In genomic region chr15:60373745-60374144, GRCh38 we compare ENCODE assay signal across 12 cellular contexts. TPM values are rescaled to one million over a fixed set of nuclear protein-coding genes. Genes with fewer than 3 reads are reported as not detected.
DNase-seq lines count a peak whose midpoint lies in the region; ATAC-seq, FAIRE-seq and TF ChIP-seq lines count a peak whose summit lies in the region.
"Had no signal": no experiment of that assay in that cellular context is flagged by ENCODE, and none has a peak within 500 bp of the region (broad histone marks: within the 10 kb centered on the region; RNA-seq: fewer than 3 reads in every experiment).

No MANE protein-coding gene starts in this region.

- DNase-seq in IMR-90: no peak
- no peak for DNase-seq in astrocyte (ENCODE audit: low read depth)
- no peak for DNase-seq in left lung
- no peak for DNase-seq in suprapubic skin (ENCODE audit: low spot score in 2 of 2)
- no peak for DNase-seq in NCI-H526 treated with DMSO at 0.1 percent for 48 hours (lab: John Stamatoyannopoulos, UW)
- no peak for DNase-seq in activated naive CD8-positive, alpha-beta T cell treated with anti-CD3 and anti-CD28 coated beads for 36 hours
- DNase-seq: activated naive CD8-positive, alpha-beta T cell treated with anti-CD3 and anti-CD28 coated beads, Interleukin-2, amount 10 ng/mL, durations not matched to agents 7 days and 5 days; EL; erythroblast; left cardiac atrium had no signal

- no peaks in the 10 kb centered on the region for H3K9me3 Mint-ChIP-seq in astrocyte (ENCODE audit: unreplicated experiment)
- H3K9me3 Mint-ChIP-seq in activated naive CD8-positive, alpha-beta T cell treated with anti-CD3 and anti-CD28 coated beads for 36 hours: no peaks in the 10 kb centered on the region
- H3K9me3 Mint-ChIP-seq: activated naive CD8-positive, alpha-beta T cell treated with anti-CD3 and anti-CD28 coated beads, Interleukin-2, amount 10 ng/mL, durations not matched to agents 7 days and 5 days had no signal

- TF ChIP-seq CTCF in IMR-90 (conservative IDR thresholded peaks at IDR 0.05; ENCODE audit: low read depth, low read length) (no peak), astrocyte (IDR thresholded peaks at IDR 0.05; ENCODE audit: insufficient read depth, low read depth, low read length) (no peak), left lung (IDR thresholded peaks at IDR 0.05) (no peak), suprapubic skin (IDR thresholded peaks at IDR 0.05) (no peak)

- H3K9ac ChIP-seq in IMR-90 (ENCODE audit: low read depth, low read length) (peak overlapping the region; percentile 48), astrocyte (ENCODE audit: low read length) (peak overlapping the region; percentile 87)

- no TSS peak for BruUV-seq in IMR-90 (replicated peaks; lab: Mats Ljungman, UMichigan)

- H4K5ac ChIP-seq in IMR-90 (ENCODE audit: low read depth, low read length): peak overlapping the region; percentile 28

- peak overlapping the region; percentile 41; the same call in 1 of the 2 replicates for H2AK5ac ChIP-seq in IMR-90 (ENCODE audit: low read depth, low read length)

- no peak for TF ChIP-seq RAD21 in IMR-90 (IDR thresholded peaks at IDR 0.05; ENCODE audit: low read length)

- intact Hi-C loops in IMR-90 (cut with micrococcal nuclease): loop anchor here (2.0 kb wide), 1 partner anchor 19 kb away; no protein-coding TSS in a partner anchor
- intact Hi-C loops in left lung (cut with DNase I): no loop called here

- no peaks in the 10 kb centered on the region for H3K27me3 Mint-ChIP-seq in astrocyte (ENCODE audit: low read depth, unreplicated experiment)
- H3K27me3 Mint-ChIP-seq in activated naive CD8-positive, alpha-beta T cell treated with anti-CD3 and anti-CD28 coated beads for 36 hours: no peaks in the 10 kb centered on the region
- H3K27me3 Mint-ChIP-seq: activated naive CD8-positive, alpha-beta T cell treated with anti-CD3 and anti-CD28 coated beads, Interleukin-2, amount 10 ng/mL, durations not matched to agents 7 days and 5 days had no signal

- in situ Hi-C loops in IMR-90 (cut with MboI; ENCODE audit: low sequenced_read_pairs): no loop called here

- ATAC-seq in IMR-90 (ENCODE audit: low read depth) (no peak), left lung (no peak), HG03196 (IDR thresholded peaks at IDR 0.05; ENCODE audit: unreplicated experiment) (no peak)

- peaks cover 73% of the 10 kb centered on the region for H4K20me1 ChIP-seq in IMR-90 (ENCODE audit: insufficient read depth, low read length)
- H4K20me1 ChIP-seq in astrocyte (ENCODE audit: insufficient read depth, low read length): peaks cover 35% of the 10 kb centered on the region

- no peak for TF ChIP-seq EP300 in suprapubic skin (IDR thresholded peaks at IDR 0.05)

- peak overlapping the region; percentile 54 for H3K14ac ChIP-seq in IMR-90 (replicated peaks; ENCODE audit: low read depth, low read length)

- TF ChIP-seq POLR2A in IMR-90 (IDR thresholded peaks at IDR 0.05; ENCODE audit: low read depth, low read length) (no peak), suprapubic skin (IDR thresholded peaks at IDR 0.05) (no peak)

- peak overlapping the region; percentile 31; the same call in 2 of the 3 replicates for H2BK15ac ChIP-seq in IMR-90 (ENCODE audit: low read depth, low read length)

- no peak overlapping the region for H2AFZ ChIP-seq in IMR-90 (replicated peaks; ENCODE audit: low read length, poor library complexity)
- no peak overlapping the region for H2AFZ ChIP-seq in astrocyte (ENCODE audit: low read depth, low read length)

- H3K4me3 ChIP-seq in IMR-90 (ENCODE audit: insufficient read depth, low read depth, low read length): no peak overlapping the region
- no peak overlapping the region for H3K4me3 ChIP-seq in astrocyte (ENCODE audit: insufficient read depth, low read depth, low read length)
- H3K4me3 ChIP-seq in left lung: no peak overlapping the region
- H3K4me3 ChIP-seq in suprapubic skin: no peak overlapping the region

- H3K27ac Mint-ChIP-seq in astrocyte (ENCODE audit: unreplicated experiment): peak overlapping the region; percentile 100
- H3K27ac Mint-ChIP-seq in activated naive CD8-positive, alpha-beta T cell treated with anti-CD3 and anti-CD28 coated beads for 36 hours: no peak overlapping the region
- H3K27ac Mint-ChIP-seq: activated naive CD8-positive, alpha-beta T cell treated with anti-CD3 and anti-CD28 coated beads, Interleukin-2, amount 10 ng/mL, durations not matched to agents 7 days and 5 days had no signal

- peak overlapping the region; percentile 44 for H3K23ac ChIP-seq in IMR-90 (ENCODE audit: low read depth, low read length)

- H2AK9ac ChIP-seq in IMR-90 (replicated peaks; ENCODE audit: low read depth, low read length, poor library complexity): no peak overlapping the region

- peak overlapping the region; percentile 3 to 50 for H4K8ac ChIP-seq in IMR-90 (ENCODE audit: low read depth in 2 of 2, low read length in 2 of 2)

- dilution Hi-C loops in IMR-90 (cut with HindIII; ENCODE audit: low sequenced_read_pairs, unreplicated experiment): no loop called here

- H3K4me3 Mint-ChIP-seq in astrocyte (ENCODE audit: unreplicated experiment): peak overlapping the region; percentile 47
- H3K4me3 Mint-ChIP-seq in activated naive CD8-positive, alpha-beta T cell treated with anti-CD3 and anti-CD28 coated beads for 36 hours: no peak overlapping the region
- H3K4me3 Mint-ChIP-seq: activated naive CD8-positive, alpha-beta T cell treated with anti-CD3 and anti-CD28 coated beads, Interleukin-2, amount 10 ng/mL, durations not matched to agents 7 days and 5 days had no signal

- H3K4me1 ChIP-seq in IMR-90 (ENCODE audit: control insufficient read depth, insufficient read depth, low read length) (peaks cover 43% of the 10 kb centered on the region), astrocyte (ENCODE audit: insufficient read depth, low read length) (peaks cover 91% of the 10 kb centered on the region), left lung (peaks cover 42 to 83% of the 10 kb centered on the region in 2 donors), suprapubic skin (peaks cover 96% of the 10 kb centered on the region)

- peak overlapping the region; percentile 37 for H3K4ac ChIP-seq in IMR-90 (ENCODE audit: low read depth, low read length)

- POLR2A ChIA-PET in IMR-90 (lab: Charles Lee; ENCODE audit: unreplicated experiment): interaction anchor here (1.3 kb wide), 1 partner anchor 11 kb away, joined by 5 read pairs; no protein-coding TSS in a partner anchor

- H3K27ac ChIP-seq in IMR-90 (ENCODE audit: insufficient read depth, low read length) (peak overlapping the region; percentile 81), astrocyte (ENCODE audit: low read depth, low read length) (peak overlapping the region; percentile 99), left lung (peak overlapping the region; percentile 78 to 81), suprapubic skin (peak overlapping the region; percentile 81)

- no peak for FAIRE-seq in astrocyte (lab: Jason Lieb, UNC)
- FAIRE-seq: H54 had no signal

- H2BK20ac ChIP-seq in IMR-90 (ENCODE audit: low read depth, low read length): peak overlapping the region; percentile 50

- H3K4me1 Mint-ChIP-seq in astrocyte (ENCODE audit: low read depth, unreplicated experiment): peaks cover 89% of the 10 kb centered on the region
- H3K4me1 Mint-ChIP-seq in activated naive CD8-positive, alpha-beta T cell treated with anti-CD3 and anti-CD28 coated beads for 36 hours: peaks cover 11% of the 10 kb centered on the region

- WGBS in IMR-90 (ENCODE audit: extremely low coverage in 2 of 2, insufficient read length in 1 of 2), 2 experiments: no CpG with 5 or more reads among the region's 2 CpGs
- 45% methylated on average over 2 of the region's 2 CpGs for WGBS in suprapubic skin

- peak overlapping the region; percentile 98 for H2BK5ac ChIP-seq in IMR-90 (ENCODE audit: low read depth, low read length, poor library complexity, severe bottlenecking)

- CTCF ChIA-PET in IMR-90 (lab: Yijun Ruan, JAX): interaction anchor here (0.7 kb wide), 1 partner anchor 45 kb away, joined by 3 read pairs; no protein-coding TSS in a partner anchor

- H3K36me3 ChIP-seq in IMR-90 (ENCODE audit: control insufficient read depth, insufficient read depth, low read length): peaks cover 48% of the 10 kb centered on the region
- H3K36me3 ChIP-seq in astrocyte (ENCODE audit: insufficient read depth, low read length): peaks cover 72% of the 10 kb centered on the region
- H3K36me3 ChIP-seq in left lung: peaks cover 0 to 98% of the 10 kb centered on the region in 2 donors
- H3K36me3 ChIP-seq in suprapubic skin: peaks cover 34% of the 10 kb centered on the region

- no peaks in the 10 kb centered on the region for H3K27me3 ChIP-seq in IMR-90 (ENCODE audit: control insufficient read depth, insufficient read depth, low read length)
- H3K27me3 ChIP-seq in astrocyte (ENCODE audit: insufficient read depth, low read length): no peaks in the 10 kb centered on the region
- no peaks in the 10 kb centered on the region for H3K27me3 ChIP-seq in left lung
- no peaks in the 10 kb centered on the region for H3K27me3 ChIP-seq in suprapubic skin

- H4K91ac ChIP-seq in IMR-90 (ENCODE audit: insufficient read depth, low read depth, low read length): peak overlapping the region; percentile 75

- peaks cover 31 to 74% of the 10 kb centered on the region in 2 experiments for H3K79me1 ChIP-seq in IMR-90 (ENCODE audit: low read depth in 1 of 2, low read length in 2 of 2)

- H3K4me2 ChIP-seq in IMR-90 (ENCODE audit: low read depth, low read length) (no peak overlapping the region), astrocyte (ENCODE audit: low read length) (peak overlapping the region; percentile 58)

- H3K18ac ChIP-seq in IMR-90 (ENCODE audit: low read depth, low read length): peak overlapping the region; percentile 66

- 0 out of 2 replicates have a peak overlapping the region, but pooled peaks have one; percentile 9 for H3K56ac ChIP-seq in IMR-90 (ENCODE audit: extremely low read depth, insufficient read depth, low read length)

- H3K9me3 ChIP-seq in IMR-90 (ENCODE audit: control insufficient read depth, insufficient read depth, low read length) (no peaks in the 10 kb centered on the region), astrocyte (ENCODE audit: insufficient read depth, low read depth, low read length) (no peaks in the 10 kb centered on the region), left lung (no peaks in the 10 kb centered on the region), suprapubic skin (no peaks in the 10 kb centered on the region)

- peaks cover 23% of the 10 kb centered on the region for H3K9me1 ChIP-seq in IMR-90 (ENCODE audit: insufficient read depth, low read length)

- H3K79me2 ChIP-seq in astrocyte (ENCODE audit: insufficient read depth, low read length): peaks cover 76% of the 10 kb centered on the region

- H3K36me3 Mint-ChIP-seq in astrocyte (ENCODE audit: low read depth, unreplicated experiment): peaks cover 43% of the 10 kb centered on the region
- H3K36me3 Mint-ChIP-seq in activated naive CD8-positive, alpha-beta T cell treated with anti-CD3 and anti-CD28 coated beads for 36 hours: no peaks in the 10 kb centered on the region

- peak overlapping the region; percentile 72 for H2BK120ac ChIP-seq in IMR-90 (ENCODE audit: low read depth, low read length)

RNA-seq across cellular contexts. Expression of gene ANXA2, which starts 24.0 kb away (rescaled TPM):
- total RNA-seq in IMR-90 (2012; rRNA removed) (6,979 and 8,412 TPM in 2 replicates), astrocyte (2,269 and 2,599 TPM in 2 replicates), left lung (1,000 to 10,000 TPM; 1,567 to 1,593 TPM), suprapubic skin (1,000 to 10,000 TPM; 1,379 to 1,734 (median 1,554) TPM)
- 6,722 and 7,454 TPM in 2 replicates for polyA plus RNA-seq in IMR-90 (2012; rRNA removed)
- polyA plus RNA-seq in IMR-90 (2012; cell fraction: cytosol; rRNA removed): 2,230 and 5,114 TPM in 2 replicates
- 764 and 3,092 TPM in 2 replicates for polyA plus RNA-seq in IMR-90 (2012; cell fraction: nucleus; rRNA removed; ENCODE audit: low replicate concordance)
- total RNA-seq in activated naive CD8-positive, alpha-beta T cell treated with anti-CD3 and anti-CD28 coated beads for 36 hours: 10 to 100 TPM; 44.0 to 44.8 TPM

Comparison
In these comparisons a context has a peak if more than half of its experiments do, and no peak if none do; other contexts are left out.
1. RNA of gene ANXA2, which starts 24.0 kb away (total RNA-seq): 6,979 to 8,412 TPM in IMR-90, 2,269 to 2,599 TPM in astrocyte, 1,379 to 1,734 TPM in suprapubic skin and 1,567 to 1,593 TPM in left lung; 44.0 to 44.8 TPM in activated naive CD8-positive, alpha-beta T cell treated with anti-CD3 and anti-CD28 coated beads for 36 hours; every median in the first group is over 10 times any median in the second.
2. Peak in every context shown above with its lines, with median percentiles within 50 percentile points of each other: H3K27ac ChIP-seq.